Comparison of ENCODE assay signal across 38 cellular contexts in genomic region chrX:6812087-6812486, GRCh38.
"Had no signal": no experiment of that assay in that cellular context is flagged by ENCODE, and none has a peak within 500 bp of the region (broad histone marks: within the 10 kb centered on the region; RNA-seq: fewer than 3 reads in every experiment).

No MANE protein-coding gene starts in this region.

- H3K27ac Mint-ChIP-seq: activated naive CD4-positive, alpha-beta T cell treated with anti-CD3 and anti-CD28 coated beads for 36 hours; activated naive CD4-positive, alpha-beta T cell treated with anti-CD3 and anti-CD28 coated beads, Interleukin-2, amount 10 ng/mL, durations not matched to agents 7 days and 5 days; activated naive CD4-positive, alpha-beta T cell treated with anti-CD3 and anti-CD28 coated beads, Interleukin-2, amount 50 U/mL, for 24 hours; activated naive CD4-positive, alpha-beta T cell treated with anti-CD3 and anti-CD28 coated beads, Interleukin-2, amount 50 U/mL, for 72 hours; activated naive CD8-positive, alpha-beta T cell; activated naive CD8-positive, alpha-beta T cell treated with anti-CD3 and anti-CD28 coated beads for 36 hours; activated naive CD8-positive, alpha-beta T cell treated with anti-CD3 and anti-CD28 coated beads, Interleukin-2, amount 10 ng/mL, durations not matched to agents 7 days and 5 days; activated naive CD8-positive, alpha-beta T cell treated with anti-CD3 and anti-CD28 coated beads, Interleukin-2, amount 50 U/mL, for 24 hours; activated T-cell treated with anti-CD3 and anti-CD28 coated beads, Interleukin-2, amount 50 U/mL, for 24 hours; activated T-cell treated with anti-CD3 and anti-CD28 coated beads, Interleukin-2, amount 50 U/mL, for 72 hours; activated T-helper 1 cell treated with anti-CD3 and anti-CD28 coated beads, Interleukin-12 subunit alpha, Interleukin-12 subunit beta, Interleukin-2, Interleukin-4 antibody, amounts not matched to agents 30 ng/mL and 10 ng/mL and 1 ng/mL, durations not matched to agents 14 hours and 24 hours and 36 hours; activated T-helper 17 cell treated with anti-CD3 and anti-CD28 coated beads, Interleukin-2, amount 50 U/mL, for 72 hours; activated T-helper 2 cell treated with anti-CD3 and anti-CD28 coated beads, Interferon-gamma antibody, Interleukin-2, Interleukin-4, amounts not matched to agents 10 μg/mL and 5 μg/mL and 100 μg/mL, durations not matched to agents 14 hours and 24 hours and 36 hours; brain had no signal

- H3K4me3 Mint-ChIP-seq: activated naive CD4-positive, alpha-beta T cell treated with anti-CD3 and anti-CD28 coated beads for 36 hours; activated naive CD4-positive, alpha-beta T cell treated with anti-CD3 and anti-CD28 coated beads, Interleukin-2, amount 10 ng/mL, durations not matched to agents 7 days and 5 days; activated naive CD4-positive, alpha-beta T cell treated with anti-CD3 and anti-CD28 coated beads, Interleukin-2, amount 50 U/mL, for 24 hours; activated naive CD8-positive, alpha-beta T cell; activated naive CD8-positive, alpha-beta T cell treated with anti-CD3 and anti-CD28 coated beads for 36 hours; activated naive CD8-positive, alpha-beta T cell treated with anti-CD3 and anti-CD28 coated beads, Interleukin-2, amount 10 ng/mL, durations not matched to agents 7 days and 5 days; activated naive CD8-positive, alpha-beta T cell treated with anti-CD3 and anti-CD28 coated beads, Interleukin-2, amount 50 U/mL, for 24 hours; activated T-cell treated with anti-CD3 and anti-CD28 coated beads, Interleukin-2, amount 50 U/mL, for 24 hours; activated T-cell treated with anti-CD3 and anti-CD28 coated beads, Interleukin-2, amount 50 U/mL, for 4 hours; activated T-cell treated with anti-CD3 and anti-CD28 coated beads, Interleukin-2, amount 50 U/mL, for 72 hours; activated T-helper 1 cell treated with anti-CD3 and anti-CD28 coated beads, Interleukin-12 subunit alpha, Interleukin-12 subunit beta, Interleukin-2, Interleukin-4 antibody, amounts not matched to agents 30 ng/mL and 10 ng/mL and 1 ng/mL, durations not matched to agents 14 hours and 24 hours and 36 hours; activated T-helper 17 cell treated with anti-CD3 and anti-CD28 coated beads, Interleukin-2, amount 50 U/mL, for 72 hours; brain; central memory CD8-positive, alpha-beta T cell had no signal

- H3K36me3 Mint-ChIP-seq: activated naive CD4-positive, alpha-beta T cell treated with anti-CD3 and anti-CD28 coated beads, Interleukin-2, amount 10 ng/mL, durations not matched to agents 7 days and 5 days; activated naive CD4-positive, alpha-beta T cell treated with anti-CD3 and anti-CD28 coated beads, Interleukin-2, amount 50 U/mL, for 24 hours; activated naive CD4-positive, alpha-beta T cell treated with anti-CD3 and anti-CD28 coated beads, Interleukin-2, amount 50 U/mL, for 72 hours; activated naive CD8-positive, alpha-beta T cell; activated naive CD8-positive, alpha-beta T cell treated with anti-CD3 and anti-CD28 coated beads for 36 hours; activated naive CD8-positive, alpha-beta T cell treated with anti-CD3 and anti-CD28 coated beads, Interleukin-2, amount 10 ng/mL, durations not matched to agents 7 days and 5 days; brain had no signal

- H3K4me1 ChIP-seq: adrenal gland, ascending aorta, body of pancreas, breast epithelium had no signal

- H3K9me3 Mint-ChIP-seq: activated naive CD4-positive, alpha-beta T cell treated with anti-CD3 and anti-CD28 coated beads for 36 hours; activated naive CD4-positive, alpha-beta T cell treated with anti-CD3 and anti-CD28 coated beads, Interleukin-2, amount 10 ng/mL, durations not matched to agents 7 days and 5 days; activated naive CD4-positive, alpha-beta T cell treated with anti-CD3 and anti-CD28 coated beads, Interleukin-2, amount 50 U/mL, for 24 hours; activated naive CD4-positive, alpha-beta T cell treated with anti-CD3 and anti-CD28 coated beads, Interleukin-2, amount 50 U/mL, for 72 hours; activated naive CD8-positive, alpha-beta T cell treated with anti-CD3 and anti-CD28 coated beads for 36 hours; activated naive CD8-positive, alpha-beta T cell treated with anti-CD3 and anti-CD28 coated beads, Interleukin-2, amount 10 ng/mL, durations not matched to agents 7 days and 5 days; activated naive CD8-positive, alpha-beta T cell treated with anti-CD3 and anti-CD28 coated beads, Interleukin-2, amount 50 U/mL, for 24 hours; activated T-cell treated with anti-CD3 and anti-CD28 coated beads, Interleukin-2, amount 50 U/mL, for 24 hours; activated T-cell treated with anti-CD3 and anti-CD28 coated beads, Interleukin-2, amount 50 U/mL, for 4 hours; activated T-cell treated with anti-CD3 and anti-CD28 coated beads, Interleukin-2, amount 50 U/mL, for 72 hours; activated T-helper 1 cell treated with anti-CD3 and anti-CD28 coated beads, Interleukin-12 subunit alpha, Interleukin-12 subunit beta, Interleukin-2, Interleukin-4 antibody, amounts not matched to agents 30 ng/mL and 10 ng/mL and 1 ng/mL, durations not matched to agents 14 hours and 24 hours and 36 hours; activated T-helper 17 cell treated with anti-CD3 and anti-CD28 coated beads, Interleukin-2, amount 50 U/mL, for 72 hours; activated T-helper 2 cell treated with anti-CD3 and anti-CD28 coated beads, Interferon-gamma antibody, Interleukin-2, Interleukin-4, amounts not matched to agents 10 μg/mL and 5 μg/mL and 100 μg/mL, durations not matched to agents 14 hours and 24 hours and 36 hours; brain; central memory CD8-positive, alpha-beta T cell had no signal

- H3K4me1 Mint-ChIP-seq: activated naive CD4-positive, alpha-beta T cell treated with anti-CD3 and anti-CD28 coated beads, Interleukin-2, amount 10 ng/mL, durations not matched to agents 7 days and 5 days; activated naive CD4-positive, alpha-beta T cell treated with anti-CD3 and anti-CD28 coated beads, Interleukin-2, amount 50 U/mL, for 24 hours; activated naive CD8-positive, alpha-beta T cell treated with anti-CD3 and anti-CD28 coated beads for 36 hours; activated naive CD8-positive, alpha-beta T cell treated with anti-CD3 and anti-CD28 coated beads, Interleukin-2, amount 10 ng/mL, durations not matched to agents 7 days and 5 days; activated naive CD8-positive, alpha-beta T cell treated with anti-CD3 and anti-CD28 coated beads, Interleukin-2, amount 50 U/mL, for 24 hours; activated T-helper 17 cell treated with anti-CD3 and anti-CD28 coated beads, Interleukin-2, amount 50 U/mL, for 72 hours; brain; central memory CD8-positive, alpha-beta T cell had no signal

- H3K27me3 ChIP-seq: adrenal gland, ascending aorta, body of pancreas, brain microvascular endothelial cell, breast epithelium, cardiac muscle cell had no signal

- H3K4me3 ChIP-seq: adrenal gland, ascending aorta, body of pancreas, breast epithelium, cardiac muscle cell had no signal

- DNase-seq: activated effector memory CD4-positive, alpha-beta T cell treated with anti-CD3 and anti-CD28 coated beads, Interleukin-2, amount 50 U/mL, for 16 hours; activated effector memory CD4-positive, alpha-beta T cell treated with Interleukin-2 at 50 U/mL for 16 hours; activated gamma-delta T cell; activated gamma-delta T cell treated with Interleukin-2 at 50 U/mL for 16 hours; activated naive CD4-positive, alpha-beta T cell; activated naive CD4-positive, alpha-beta T cell treated with anti-CD3 and anti-CD28 coated beads for 36 hours; activated naive CD4-positive, alpha-beta T cell treated with anti-CD3 and anti-CD28 coated beads, Interleukin-2, amount 10 ng/mL, durations not matched to agents 7 days and 5 days; activated naive CD4-positive, alpha-beta T cell treated with anti-CD3 and anti-CD28 coated beads, Interleukin-2, amount 50 U/mL, for 16 hours; activated naive CD4-positive, alpha-beta T cell treated with Interleukin-2 at 50 U/mL for 16 hours; activated naive CD8-positive, alpha-beta T cell treated with anti-CD3 and anti-CD28 coated beads for 36 hours; activated naive CD8-positive, alpha-beta T cell treated with anti-CD3 and anti-CD28 coated beads, Interleukin-2, amount 10 ng/mL, durations not matched to agents 7 days and 5 days; activated naive CD8-positive, alpha-beta T cell treated with anti-CD3 and anti-CD28 coated beads, Interleukin-2, amount 50 U/mL, for 24 hours; activated T-cell treated with anti-CD3 and anti-CD28 coated beads for 4 hours; activated T-cell treated with anti-CD3 and anti-CD28 coated beads, Interleukin-2, amount 50 U/mL, for 1 hour; activated T-cell treated with anti-CD3 and anti-CD28 coated beads, Interleukin-2, amount 50 U/mL, for 24 hours; activated T-cell treated with anti-CD3 and anti-CD28 coated beads, Interleukin-2, amount 50 U/mL, for 4 hours; activated T-cell treated with anti-CD3 and anti-CD28 coated beads, Interleukin-2, amount 50 U/mL, for 48 hours; activated T-cell treated with anti-CD3 and anti-CD28 coated beads, Interleukin-2, amount 50 U/mL, for 72 hours; adrenal gland; amniotic stem cell; amygdala; anterior cingulate cortex; aorta; body of pancreas; brain microvascular endothelial cell; central memory CD4-positive, alpha-beta T cell; cerebellar nuclear complex had no signal

- H3K9me3 ChIP-seq: adrenal gland, ascending aorta, body of pancreas, breast epithelium had no signal

- ATAC-seq: activated naive CD4-positive, alpha-beta T cell treated with anti-CD3 and anti-CD28 coated beads, Interleukin-2, amount 50 U/mL, for 72 hours; activated naive CD8-positive, alpha-beta T cell treated with anti-CD3 and anti-CD28 coated beads, Interleukin-2, amount 50 U/mL, for 24 hours; activated T-cell treated with anti-CD3 and anti-CD28 coated beads, Interleukin-2, amount 50 U/mL, for 4 hours; activated T-cell treated with anti-CD3 and anti-CD28 coated beads, Interleukin-2, amount 50 U/mL, for 72 hours; activated T-helper 17 cell treated with anti-CD3 and anti-CD28 coated beads, Interleukin-2, amount 50 U/mL, for 72 hours; body of pancreas had no signal

- H3K27ac ChIP-seq: adrenal gland, ascending aorta, body of pancreas, brain microvascular endothelial cell, breast epithelium, cardiac muscle cell had no signal

- H3K36me3 ChIP-seq: adrenal gland, ascending aorta, brain microvascular endothelial cell, breast epithelium, cardiac muscle cell had no signal

- H3K27me3 Mint-ChIP-seq: activated naive CD4-positive, alpha-beta T cell treated with anti-CD3 and anti-CD28 coated beads, Interleukin-2, amount 10 ng/mL, durations not matched to agents 7 days and 5 days; activated naive CD4-positive, alpha-beta T cell treated with anti-CD3 and anti-CD28 coated beads, Interleukin-2, amount 50 U/mL, for 24 hours; activated naive CD8-positive, alpha-beta T cell; activated naive CD8-positive, alpha-beta T cell treated with anti-CD3 and anti-CD28 coated beads for 36 hours; activated naive CD8-positive, alpha-beta T cell treated with anti-CD3 and anti-CD28 coated beads, Interleukin-2, amount 10 ng/mL, durations not matched to agents 7 days and 5 days; activated naive CD8-positive, alpha-beta T cell treated with anti-CD3 and anti-CD28 coated beads, Interleukin-2, amount 50 U/mL, for 24 hours; activated T-cell treated with anti-CD3 and anti-CD28 coated beads, Interleukin-2, amount 50 U/mL, for 24 hours; activated T-helper 17 cell treated with anti-CD3 and anti-CD28 coated beads, Interleukin-2, amount 50 U/mL, for 72 hours; central memory CD8-positive, alpha-beta T cell had no signal
